In genomic region chr20:44215125-44215524, GRCh38 we compare ENCODE assay signal across 1 cellular context.
TF ChIP-seq lines count a peak whose summit lies in the region.

No MANE protein-coding gene starts in this region.

TF ChIP-seq in HepG2, 621 proteins besides CTCF, POLR2A, EP300 and RAD21 (continued from another document and continues in another):
- TF ChIP-seq SRSF1 (optimal IDR thresholded peaks at IDR 0.05; ENCODE audit: low read depth, low read length) (no peak), ZNF383 (CRISPR knock-in tag; IDR thresholded peaks at IDR 0.05; ENCODE audit: borderline replicate concordance) (no peak), ZNF720 (CRISPR knock-in tag; IDR thresholded peaks at IDR 0.05) (no peak), CBFB (CRISPR knock-in tag; IDR thresholded peaks at IDR 0.05) (peak; percentile 57; the same call in 1 of the 2 replicates), IRF2 (CRISPR knock-in tag; IDR thresholded peaks at IDR 0.05) (peak; percentile 79), ZNF75D (CRISPR knock-in tag; IDR thresholded peaks at IDR 0.05; ENCODE audit: borderline replicate concordance) (no peak), TCF7 (IDR thresholded peaks at IDR 0.05; ENCODE audit: low read depth) (no peak), DR1 (CRISPR knock-in tag; IDR thresholded peaks at IDR 0.05) (no peak), ARID5B (CRISPR knock-in tag; IDR thresholded peaks at IDR 0.05) (peak; percentile 41; the same call in 1 of the 2 replicates), HHEX (CRISPR knock-in tag; IDR thresholded peaks at IDR 0.05) (no peak), ZNF292 (CRISPR knock-in tag; IDR thresholded peaks at IDR 0.05; ENCODE audit: borderline replicate concordance, low read depth) (no peak), CEBPB (IDR thresholded peaks at IDR 0.05; ENCODE audit: borderline replicate concordance, low read depth, low read length) (no peak), FOSL1 (CRISPR knock-in tag; IDR thresholded peaks at IDR 0.05; ENCODE audit: borderline replicate concordance) (no peak), TBP (CRISPR knock-in tag; IDR thresholded peaks at IDR 0.05) (no peak), ZNF607 (CRISPR knock-in tag; IDR thresholded peaks at IDR 0.05; ENCODE audit: borderline replicate concordance) (no peak), ATF7-NPFF (CRISPR knock-in tag; IDR thresholded peaks at IDR 0.05; ENCODE audit: low read depth) (no peak), ZNF276 (CRISPR knock-in tag; IDR thresholded peaks at IDR 0.05; ENCODE audit: low read depth) (no peak), FOXJ3 (CRISPR knock-in tag; IDR thresholded peaks at IDR 0.05; ENCODE audit: borderline replicate concordance) (no peak), POLR2G (IDR thresholded peaks at IDR 0.05; ENCODE audit: low read depth, low read length) (no peak), ZNF205 (CRISPR knock-in tag; IDR thresholded peaks at IDR 0.05) (0 out of 2 replicates have a peak, but pooled peaks have one; percentile 43), PATZ1 (CRISPR knock-in tag; IDR thresholded peaks at IDR 0.05) (no peak), GZF1 (CRISPR knock-in tag; IDR thresholded peaks at IDR 0.05) (no peak), NFIC (IDR thresholded peaks at IDR 0.05; ENCODE audit: low read length) (no peak), ZNF33A (CRISPR knock-in tag; IDR thresholded peaks at IDR 0.05; ENCODE audit: borderline replicate concordance) (no peak), YEATS4 (CRISPR knock-in tag; IDR thresholded peaks at IDR 0.05; ENCODE audit: borderline replicate concordance) (no peak), ZNF317 (CRISPR knock-in tag; IDR thresholded peaks at IDR 0.05) (no peak), ZNF10 (CRISPR knock-in tag; IDR thresholded peaks at IDR 0.05; ENCODE audit: borderline replicate concordance, low read depth) (no peak), ELF1 (CRISPR knock-in tag; IDR thresholded peaks at IDR 0.05) (peak; percentile 33; the same call in 1 of the 2 replicates), ZNF136 (CRISPR knock-in tag; IDR thresholded peaks at IDR 0.05; ENCODE audit: low read depth) (no peak), MAX (IDR thresholded peaks at IDR 0.05) (peak; percentile 46; the same call in 1 of the 2 replicates), MED13 (CRISPR knock-in tag; IDR thresholded peaks at IDR 0.05) (no peak), ZNF256 (CRISPR knock-in tag; conservative IDR thresholded peaks at IDR 0.05) (no peak), TAF1 (CRISPR knock-in tag; IDR thresholded peaks at IDR 0.05) (no peak), ZNF574 (CRISPR knock-in tag; IDR thresholded peaks at IDR 0.05) (no peak), HOXD1 (CRISPR knock-in tag; IDR thresholded peaks at IDR 0.05) (no peak), KLF9 (CRISPR knock-in tag; IDR thresholded peaks at IDR 0.05; ENCODE audit: low read depth) (no peak), PHF8 (CRISPR knock-in tag; IDR thresholded peaks at IDR 0.05) (no peak), ARHGAP35 (CRISPR knock-in tag; IDR thresholded peaks at IDR 0.05; ENCODE audit: borderline replicate concordance) (no peak), RFX3 (CRISPR knock-in tag; IDR thresholded peaks at IDR 0.05) (0 out of 2 replicates have a peak, but pooled peaks have one; percentile 17), RAD51 (IDR thresholded peaks at IDR 0.05; ENCODE audit: borderline replicate concordance) (no peak)
- TF ChIP-seq, protein P1, sequence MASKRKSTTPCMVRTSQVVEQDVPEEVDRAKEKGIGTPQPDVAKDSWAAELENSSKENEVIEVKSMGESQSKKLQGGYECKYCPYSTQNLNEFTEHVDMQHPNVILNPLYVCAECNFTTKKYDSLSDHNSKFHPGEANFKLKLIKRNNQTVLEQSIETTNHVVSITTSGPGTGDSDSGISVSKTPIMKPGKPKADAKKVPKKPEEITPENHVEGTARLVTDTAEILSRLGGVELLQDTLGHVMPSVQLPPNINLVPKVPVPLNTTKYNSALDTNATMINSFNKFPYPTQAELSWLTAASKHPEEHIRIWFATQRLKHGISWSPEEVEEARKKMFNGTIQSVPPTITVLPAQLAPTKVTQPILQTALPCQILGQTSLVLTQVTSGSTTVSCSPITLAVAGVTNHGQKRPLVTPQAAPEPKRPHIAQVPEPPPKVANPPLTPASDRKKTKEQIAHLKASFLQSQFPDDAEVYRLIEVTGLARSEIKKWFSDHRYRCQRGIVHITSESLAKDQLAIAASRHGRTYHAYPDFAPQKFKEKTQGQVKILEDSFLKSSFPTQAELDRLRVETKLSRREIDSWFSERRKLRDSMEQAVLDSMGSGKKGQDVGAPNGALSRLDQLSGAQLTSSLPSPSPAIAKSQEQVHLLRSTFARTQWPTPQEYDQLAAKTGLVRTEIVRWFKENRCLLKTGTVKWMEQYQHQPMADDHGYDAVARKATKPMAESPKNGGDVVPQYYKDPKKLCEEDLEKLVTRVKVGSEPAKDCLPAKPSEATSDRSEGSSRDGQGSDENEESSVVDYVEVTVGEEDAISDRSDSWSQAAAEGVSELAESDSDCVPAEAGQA (IDR thresholded peaks at IDR 0.05; ENCODE audit: low read depth), result no peak
- TF ChIP-seq, protein P1 (CRISPR knock-in tag; IDR thresholded peaks at IDR 0.05; ENCODE audit: borderline replicate concordance), result no peak
- TF ChIP-seq, protein P2, sequence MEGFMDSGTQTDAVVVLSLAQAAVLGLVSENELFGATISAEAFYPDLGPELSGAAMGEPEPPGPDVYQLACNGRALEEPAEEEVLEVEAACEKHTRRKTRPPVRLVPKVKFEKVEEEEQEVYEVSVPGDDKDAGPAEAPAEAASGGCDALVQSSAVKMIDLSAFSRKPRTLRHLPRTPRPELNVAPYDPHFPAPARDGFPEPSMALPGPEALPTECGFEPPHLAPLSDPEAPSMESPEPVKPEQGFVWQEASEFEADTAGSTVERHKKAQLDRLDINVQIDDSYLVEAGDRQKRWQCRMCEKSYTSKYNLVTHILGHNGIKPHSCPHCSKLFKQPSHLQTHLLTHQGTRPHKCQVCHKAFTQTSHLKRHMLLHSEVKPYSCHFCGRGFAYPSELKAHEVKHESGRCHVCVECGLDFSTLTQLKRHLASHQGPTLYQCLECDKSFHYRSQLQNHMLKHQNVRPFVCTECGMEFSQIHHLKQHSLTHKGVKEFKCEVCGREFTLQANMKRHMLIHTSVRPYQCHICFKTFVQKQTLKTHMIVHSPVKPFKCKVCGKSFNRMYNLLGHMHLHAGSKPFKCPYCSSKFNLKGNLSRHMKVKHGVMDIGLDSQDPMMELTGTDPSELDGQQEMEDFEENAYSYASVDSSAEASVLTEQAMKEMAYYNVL (CRISPR knock-in tag; IDR thresholded peaks at IDR 0.05; ENCODE audit: borderline replicate concordance), result no peak
- TF ChIP-seq, protein P3, sequence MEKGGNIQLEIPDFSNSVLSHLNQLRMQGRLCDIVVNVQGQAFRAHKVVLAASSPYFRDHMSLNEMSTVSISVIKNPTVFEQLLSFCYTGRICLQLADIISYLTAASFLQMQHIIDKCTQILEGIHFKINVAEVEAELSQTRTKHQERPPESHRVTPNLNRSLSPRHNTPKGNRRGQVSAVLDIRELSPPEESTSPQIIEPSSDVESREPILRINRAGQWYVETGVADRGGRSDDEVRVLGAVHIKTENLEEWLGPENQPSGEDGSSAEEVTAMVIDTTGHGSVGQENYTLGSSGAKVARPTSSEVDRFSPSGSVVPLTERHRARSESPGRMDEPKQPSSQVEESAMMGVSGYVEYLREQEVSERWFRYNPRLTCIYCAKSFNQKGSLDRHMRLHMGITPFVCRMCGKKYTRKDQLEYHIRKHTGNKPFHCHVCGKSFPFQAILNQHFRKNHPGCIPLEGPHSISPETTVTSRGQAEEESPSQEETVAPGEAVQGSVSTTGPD (CRISPR knock-in tag; IDR thresholded peaks at IDR 0.05), result no peak
